In the genomic region with DNA sequence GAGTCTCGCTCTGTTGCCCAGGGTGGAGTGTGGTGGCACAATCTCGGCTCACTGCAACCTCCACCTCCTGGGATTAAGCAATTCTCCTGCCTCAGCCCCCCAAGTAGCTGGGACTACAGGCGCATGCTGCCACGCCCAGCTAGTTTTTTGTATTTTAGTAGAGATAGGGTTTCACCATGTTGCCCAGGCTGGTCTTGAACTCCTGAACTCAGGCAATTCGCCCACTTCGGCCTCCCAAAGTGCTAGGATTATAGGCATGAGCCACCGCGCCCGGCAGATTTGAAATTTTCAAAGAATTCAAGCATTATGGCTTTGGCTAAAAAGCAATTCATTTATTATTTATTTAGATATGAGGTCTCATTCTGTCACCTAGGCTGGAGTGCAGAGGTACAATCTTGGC, we compare ENCODE assay signal across 4 cellular contexts. TPM values are rescaled to one million over a fixed set of nuclear protein-coding genes. Genes with fewer than 3 reads are reported as not detected.
A peak's percentile ranks its signal among the peaks of the same experiment; 100 is the strongest.
DNase-seq lines count a peak whose midpoint lies in the region; TF ChIP-seq lines count a peak whose summit lies in the region.
"Not testable (repeated sequence)": the region's sequence is repeated elsewhere in the genome, so short reads cannot be mapped to it uniquely, and the experiment has no call there.

No MANE protein-coding gene starts in this region.

- H3K4me1 ChIP-seq in HEK293 (ENCODE audit: control insufficient read depth, insufficient read depth, low read length); colonic mucosa: not testable (repeated sequence)

- not testable (repeated sequence) for H3K27ac ChIP-seq in HEK293 (ENCODE audit: extremely low read depth, low read depth, low read length); colonic mucosa

- DNase-seq in colonic mucosa = peak; percentile 9
- peak; percentile 29 for DNase-seq in islet precursor cell
- DNase-seq in osteocyte (ENCODE audit: extremely low spot score, unreplicated experiment) = peak; percentile 59

- not testable (repeated sequence) for H3K27me3 ChIP-seq in colonic mucosa

- H3K9me3 ChIP-seq in HEK293 (ENCODE audit: control insufficient read depth, insufficient read depth, low read depth, low read length); colonic mucosa: not testable (repeated sequence)

- intact Hi-C loops in colonic mucosa (cut with DNase I) = not testable (repeated sequence)

- H3K36me3 Mint-ChIP-seq in osteocyte (ENCODE audit: unreplicated experiment) = not testable (repeated sequence)

- H3K4me3 ChIP-seq in HEK293 (ENCODE audit: low read depth, low read length); colonic mucosa: not testable (repeated sequence)

- CTCF ChIA-PET in HEK293 (lab: Yijun Ruan, JAX) = interaction anchor here (0.6 to 0.7 kb wide), 2 partner anchors 57 to 123 kb away, joined by 3 to 4 read pairs; no protein-coding TSS in a partner anchor

- H3K9ac ChIP-seq in colonic mucosa (ENCODE audit: low read depth in 2 of 2, low read length in 2 of 2) = not testable (repeated sequence)

- H3K27ac Mint-ChIP-seq in osteocyte (ENCODE audit: unreplicated experiment) = not testable (repeated sequence)

- H3K4me1 Mint-ChIP-seq in osteocyte (ENCODE audit: unreplicated experiment) = peaks cover 15% of the 10 kb centered on the region

- not testable (repeated sequence) for H3K36me3 ChIP-seq in HEK293 (ENCODE audit: control insufficient read depth in 2 of 2, insufficient read depth in 1 of 2, low read length in 2 of 2); colonic mucosa

- POLR2A ChIA-PET in HEK293 (lab: Yijun Ruan, JAX) = not testable (repeated sequence)

- H3K9me3 Mint-ChIP-seq in osteocyte (ENCODE audit: unreplicated experiment) = not testable (repeated sequence)

- not testable (repeated sequence) for H3K4me3 Mint-ChIP-seq in osteocyte (ENCODE audit: unreplicated experiment)

- TF ChIP-seq CTCF in HEK293 (tag by site-specific recombination; IDR thresholded peaks at IDR 0.05); colonic mucosa (IDR thresholded peaks at IDR 0.05); osteocyte (IDR thresholded peaks at IDR 0.05): not testable (repeated sequence)

- not testable (repeated sequence) for H3K27me3 Mint-ChIP-seq in osteocyte (ENCODE audit: unreplicated experiment)

TF ChIP-seq in HEK293, 187 proteins besides CTCF, POLR2A, EP300 and RAD21:
- TF ChIP-seq KLF7 (tag by site-specific recombination; IDR thresholded peaks at IDR 0.05; ENCODE audit: borderline replicate concordance) = 0 out of 2 replicates have a peak, but pooled peaks have one; percentile 22

RNA-seq across cellular contexts. Expression of a gene that starts 5.0 kb away (rescaled TPM):
- total RNA-seq in colonic mucosa = 10 to 100 TPM; 40.0 to 41.8 TPM
- total RNA-seq in osteocyte = 80.1 and 82.9 TPM in 2 replicates

Comparison
In these comparisons a context has a peak if more than half of its experiments do, and no peak if none do; other contexts are left out.
1. DNase-seq: peak in every context shown above with its lines; median percentile 59 in osteocyte; 29 in islet precursor cell; 9 in colonic mucosa.